15 cellular contexts compared by ENCODE assay signal in genomic region chr19:30403583-30403982, GRCh38. TPM values are rescaled to one million over a fixed set of nuclear protein-coding genes. Genes with fewer than 3 reads are reported as not detected.
DNase-seq lines count a peak whose midpoint lies in the region; TF ChIP-seq lines count a peak whose summit lies in the region.
"Had no signal": no experiment of that assay in that cellular context is flagged by ENCODE, and none has a peak within 500 bp of the region (broad histone marks: within the 10 kb centered on the region; RNA-seq: fewer than 3 reads in every experiment).

No MANE protein-coding gene starts in this region.

- H3K27ac ChIP-seq in dorsolateral prefrontal cortex = peak overlapping the region in 51 of 59 donors; percentile 6 to 92 (median 61)
- peak overlapping the region; percentile 40 for H3K27ac ChIP-seq in layer of hippocampus (ENCODE audit: low read depth, low read length)
- H3K27ac ChIP-seq in substantia nigra (ENCODE audit: low read depth, low read length, poor library complexity, severe bottlenecking) = peak overlapping the region; percentile 2
- no peak overlapping the region for H3K27ac ChIP-seq in mammary epithelial cell (ENCODE audit: insufficient read depth, low read depth, low read length)
- H3K27ac ChIP-seq: A549 had no signal

- H3K27me3 ChIP-seq in dorsolateral prefrontal cortex (peaks cover 0 to 4% (median 0%) of the 10 kb centered on the region in 45 donors), layer of hippocampus (ENCODE audit: control insufficient read depth, insufficient read depth, low read length) (no peaks in the 10 kb centered on the region), mammary epithelial cell (ENCODE audit: insufficient read depth, low read length) (no peaks in the 10 kb centered on the region)

- H3K4me1 ChIP-seq in mammary epithelial cell (ENCODE audit: insufficient read depth, low read length) = no peaks in the 10 kb centered on the region
- H3K4me1 ChIP-seq: A549 had no signal

- CTCF ChIA-PET in mammary epithelial cell (lab: Charles Lee; ENCODE audit: low non-redundant PET) = no interaction called here

- TF ChIP-seq CTCF in dorsolateral prefrontal cortex (IDR thresholded peaks at IDR 0.05 in 54 of 56, conservative IDR thresholded peaks at IDR 0.05 in 2 of 56; ENCODE audit: low read depth in 1 of 56, partially characterized antibody in 56 of 56) = no peak
- TF ChIP-seq CTCF in mammary epithelial cell (conservative IDR thresholded peaks at IDR 0.05 in 1 of 2, IDR thresholded peaks at IDR 0.05 in 1 of 2; ENCODE audit: extremely low read depth in 1 of 2, insufficient read depth in 1 of 2, low read depth in 1 of 2, low read length in 2 of 2) = no peak

- H3K36me3 ChIP-seq in mammary epithelial cell (ENCODE audit: insufficient read depth, low read length) = no peaks in the 10 kb centered on the region

- dilution Hi-C loops in mammary epithelial cell (cut with HindIII; ENCODE audit: low sequenced_read_pairs) = no loop called here

- in situ Hi-C loops in mammary epithelial cell (cut with MboI; ENCODE audit: low sequenced_read_pairs in 2 of 2) = no loop called here

- 46% methylated on average over 6 of the region's 6 CpGs for WGBS in mammary epithelial cell (ENCODE audit: low coverage, missing lambda C conversion rate)

- no peak overlapping the region for H3K4me2 ChIP-seq in mammary epithelial cell (ENCODE audit: insufficient read depth, low read depth, low read length)
- H3K4me2 ChIP-seq: A549 had no signal

- peak overlapping the region in 3 of 59 donors; percentile 2 to 22 (median 21) for H3K4me3 ChIP-seq in dorsolateral prefrontal cortex
- H3K4me3 ChIP-seq in mammary epithelial cell (replicated peaks in 1 of 3; ENCODE audit: insufficient read depth in 1 of 3, low read depth in 2 of 3, low read length in 3 of 3) = no peak overlapping the region
- H3K4me3 ChIP-seq: A549 had no signal

- peaks cover 10% of the 10 kb centered on the region for H3K9me3 ChIP-seq in mammary epithelial cell (replicated peaks; ENCODE audit: insufficient read depth, low read length)
- H3K9me3 ChIP-seq: A549 had no signal

- no peak for DNase-seq in dorsolateral prefrontal cortex
- no peak for DNase-seq in substantia nigra (lab: John Stamatoyannopoulos, UW)
- no peak for DNase-seq in stimulated activated CD4-positive, alpha-beta T cell treated with anti-CD3 and anti-CD28 coated beads, Interleukin-15, amount 100 ng/mL, for 24 hours
- DNase-seq in mammary epithelial cell = no peak
- no peak for DNase-seq in NCI-H2227 (lab: John Stamatoyannopoulos, UW; ENCODE audit: unreplicated experiment)
- DNase-seq: CD8-positive, alpha-beta T cell; COR-L47; DMS53; GF-D8 had no signal

- no peak overlapping the region for H2AFZ ChIP-seq in mammary epithelial cell (ENCODE audit: low read depth, low read length)

- intact Hi-C loops in dorsolateral prefrontal cortex (cut with DNase I) (loop anchor here (10.0 kb wide), 2 partner anchors 179 to 359 kb away; no protein-coding TSS in a partner anchor), mammary epithelial cell (cut with micrococcal nuclease) (no loop called here)

- no TSS peak for BruUV-seq in mammary epithelial cell (replicated peaks; lab: Mats Ljungman, UMichigan)

- no peaks in the 10 kb centered on the region for H3K79me2 ChIP-seq in mammary epithelial cell (ENCODE audit: insufficient read depth, low read length)

- no peak overlapping the region for H3K9ac ChIP-seq in mammary epithelial cell (ENCODE audit: insufficient read depth, low read length)

- no peaks in the 10 kb centered on the region for H4K20me1 ChIP-seq in mammary epithelial cell (ENCODE audit: insufficient read depth, low read length)

RNA-seq across cellular contexts. Expression of gene ZNF536, which starts 31.4 kb away (rescaled TPM):
- total RNA-seq in dorsolateral prefrontal cortex = 100 to 1,000 TPM in 7 of 120 experiments, 10 to 100 TPM in 113; 15.6 to 171 (median 49.0) TPM
- not detected for total RNA-seq in mammary epithelial cell
- polyA plus RNA-seq in mammary epithelial cell = not detected
- not detected for polyA minus RNA-seq in mammary epithelial cell
- total RNA-seq: CD8-positive, alpha-beta T cell; HepG2 had no signal
- polyA plus RNA-seq: A549, AG04450, BJ, CD14-positive monocyte, HepG2 had no signal

Comparison
In these comparisons a context has a peak if more than half of its experiments do, and no peak if none do; other contexts are left out.
1. RNA of gene ZNF536, which starts 31.4 kb away (total RNA-seq): 15.6 to 171 TPM in dorsolateral prefrontal cortex; not detected in mammary epithelial cell; every median in the first group is over 10 times any median in the second.